ENCODE assay signal across 8 cellular contexts in the genomic region with DNA sequence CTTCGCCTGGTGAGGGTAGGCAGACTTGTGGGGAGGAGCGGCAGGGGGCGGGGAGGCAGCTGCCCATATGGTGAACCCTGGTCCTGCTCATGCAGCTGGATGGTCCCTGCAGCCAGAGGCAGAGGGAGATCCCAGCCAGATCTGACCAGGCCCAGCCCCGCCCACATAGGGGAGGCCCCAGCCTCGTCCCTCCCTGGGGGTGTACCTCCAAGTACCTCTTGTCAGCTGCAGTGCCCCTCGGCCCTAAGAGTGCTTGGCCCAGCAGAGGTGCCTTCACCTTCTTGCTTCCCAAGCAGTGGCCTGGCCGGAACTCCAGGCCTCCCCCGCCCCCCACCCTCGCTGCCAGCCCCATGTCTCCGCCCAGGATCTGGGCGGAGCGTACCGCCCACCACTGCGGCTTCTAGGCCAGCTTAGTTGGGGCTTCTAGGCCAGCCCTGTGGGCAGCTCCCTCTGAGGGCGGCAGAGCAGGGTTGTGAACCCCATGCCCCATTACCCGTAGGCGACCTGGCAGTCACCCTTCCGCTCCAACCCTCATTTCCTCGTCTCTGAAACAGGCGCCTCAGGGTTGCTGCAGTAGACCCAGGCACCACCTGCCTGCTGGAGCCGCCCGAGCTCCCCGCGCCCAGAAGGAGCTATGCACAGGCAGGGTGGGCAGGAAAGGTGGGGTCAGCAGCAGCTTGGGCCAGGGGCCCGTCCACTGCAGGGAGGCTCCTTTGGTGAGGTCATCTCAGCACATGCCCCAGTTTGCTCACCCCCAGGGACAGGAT. TPM values are rescaled to one million over a fixed set of nuclear protein-coding genes. Genes with fewer than 3 reads are reported as not detected.
DNase-seq lines count a peak whose midpoint lies in the region; ATAC-seq and TF ChIP-seq lines count a peak whose summit lies in the region.

A gene with protein sequence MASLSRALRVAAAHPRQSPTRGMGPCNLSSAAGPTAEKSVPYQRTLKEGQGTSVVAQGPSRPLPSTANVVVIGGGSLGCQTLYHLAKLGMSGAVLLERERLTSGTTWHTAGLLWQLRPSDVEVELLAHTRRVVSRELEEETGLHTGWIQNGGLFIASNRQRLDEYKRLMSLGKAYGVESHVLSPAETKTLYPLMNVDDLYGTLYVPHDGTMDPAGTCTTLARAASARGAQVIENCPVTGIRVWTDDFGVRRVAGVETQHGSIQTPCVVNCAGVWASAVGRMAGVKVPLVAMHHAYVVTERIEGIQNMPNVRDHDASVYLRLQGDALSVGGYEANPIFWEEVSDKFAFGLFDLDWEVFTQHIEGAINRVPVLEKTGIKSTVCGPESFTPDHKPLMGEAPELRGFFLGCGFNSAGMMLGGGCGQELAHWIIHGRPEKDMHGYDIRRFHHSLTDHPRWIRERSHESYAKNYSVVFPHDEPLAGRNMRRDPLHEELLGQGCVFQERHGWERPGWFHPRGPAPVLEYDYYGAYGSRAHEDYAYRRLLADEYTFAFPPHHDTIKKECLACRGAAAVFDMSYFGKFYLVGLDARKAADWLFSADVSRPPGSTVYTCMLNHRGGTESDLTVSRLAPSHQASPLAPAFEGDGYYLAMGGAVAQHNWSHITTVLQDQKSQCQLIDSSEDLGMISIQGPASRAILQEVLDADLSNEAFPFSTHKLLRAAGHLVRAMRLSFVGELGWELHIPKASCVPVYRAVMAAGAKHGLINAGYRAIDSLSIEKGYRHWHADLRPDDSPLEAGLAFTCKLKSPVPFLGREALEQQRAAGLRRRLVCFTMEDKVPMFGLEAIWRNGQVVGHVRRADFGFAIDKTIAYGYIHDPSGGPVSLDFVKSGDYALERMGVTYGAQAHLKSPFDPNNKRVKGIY (minus strand): TSS at position 314 of the 767 bp plus-strand sequence. CDS start 4,179 bp downstream, outside the sequence.

- H3K9me3 ChIP-seq in Karpas-422 (ENCODE audit: low read length), result no peaks in the 10 kb centered on the region

- no peaks in the 10 kb centered on the region for H3K79me2 ChIP-seq in Karpas-422 (ENCODE audit: low read length)

- H3K27ac Mint-ChIP-seq in endothelial cell (ENCODE audit: unreplicated experiment), result no peak within 1 kb of the TSS
- no peak within 1 kb of the TSS for H3K27ac Mint-ChIP-seq in activated T-helper 2 cell treated with anti-CD3 and anti-CD28 coated beads, Interferon-gamma antibody, Interleukin-2, Interleukin-4, amounts not matched to agents 10 μg/mL and 5 μg/mL and 100 μg/mL, durations not matched to agents 14 hours and 24 hours and 36 hours

- peaks cover 4% of the 10 kb centered on the region for H3K27me3 Mint-ChIP-seq in endothelial cell (ENCODE audit: unreplicated experiment)
- no peaks in the 10 kb centered on the region for H3K27me3 Mint-ChIP-seq in activated T-helper 2 cell treated with anti-CD3 and anti-CD28 coated beads, Interferon-gamma antibody, Interleukin-2, Interleukin-4, amounts not matched to agents 10 μg/mL and 5 μg/mL and 100 μg/mL, durations not matched to agents 14 hours and 24 hours and 36 hours (ENCODE audit: low read depth)

- H3K36me3 ChIP-seq in Karpas-422 (ENCODE audit: insufficient read depth, low read length), result no peaks in the 10 kb centered on the region

- H3K27ac ChIP-seq in Karpas-422 (ENCODE audit: low read length), result no peak within 1 kb of the TSS

- no peak within 1 kb of the TSS for H2AFZ ChIP-seq in Karpas-422 (ENCODE audit: low read length)

- H3K9me3 Mint-ChIP-seq in endothelial cell (ENCODE audit: unreplicated experiment), result no peaks in the 10 kb centered on the region
- H3K9me3 Mint-ChIP-seq in activated T-helper 2 cell treated with anti-CD3 and anti-CD28 coated beads, Interferon-gamma antibody, Interleukin-2, Interleukin-4, amounts not matched to agents 10 μg/mL and 5 μg/mL and 100 μg/mL, durations not matched to agents 14 hours and 24 hours and 36 hours, result no peaks in the 10 kb centered on the region

- H3K4me3 ChIP-seq in Karpas-422 (ENCODE audit: low read length), result no peak within 1 kb of the TSS

- H3K4me1 Mint-ChIP-seq in endothelial cell (ENCODE audit: unreplicated experiment), result peaks cover 3% of the 10 kb centered on the region
- H3K4me1 Mint-ChIP-seq in activated T-helper 2 cell treated with anti-CD3 and anti-CD28 coated beads, Interferon-gamma antibody, Interleukin-2, Interleukin-4, amounts not matched to agents 10 μg/mL and 5 μg/mL and 100 μg/mL, durations not matched to agents 14 hours and 24 hours and 36 hours (ENCODE audit: low read depth), result peaks cover 4% of the 10 kb centered on the region

- no peaks in the 10 kb centered on the region for H3K9me2 ChIP-seq in Karpas-422 (replicated peaks; ENCODE audit: insufficient read depth, low read length)

- TF ChIP-seq CTCF in endothelial cell (IDR thresholded peaks at IDR 0.05; ENCODE audit: unreplicated experiment), result no peak

- peaks cover 4% of the 10 kb centered on the region; the same call in 1 of the 2 replicates for H3K4me1 ChIP-seq in Karpas-422 (ENCODE audit: low read length)

- 0 out of 2 replicates have a peak within 1 kb of the TSS, but pooled peaks have one; percentile 8 for H3K9ac ChIP-seq in Karpas-422 (ENCODE audit: low read length)

- DNase-seq in DMS53 (lab: John Stamatoyannopoulos, UW) (peak; percentile 87), Karpas-422 (peak; percentile 56), endothelial cell (ENCODE audit: low spot score) (peak; percentile 49), midbrain (lab: John Stamatoyannopoulos, UW) (peak; percentile 3)
- DNase-seq in activated CD4-positive, CD25-positive, alpha-beta regulatory T cell treated with anti-CD3 and anti-CD28 coated beads, Interleukin-2, amount 50 U/mL, for 72 hours, result peak; percentile 62
- DNase-seq in stimulated activated naive CD4-positive, alpha-beta T cell treated with Interleukin-2 at 50 U/mL for 16 hours (lab: John Stamatoyannopoulos, UW), result peak; percentile 27
- no peak for DNase-seq in activated T-helper 2 cell treated with anti-CD3 and anti-CD28 coated beads, Interferon-gamma antibody, Interleukin-2, Interleukin-4, amounts not matched to agents 10 μg/mL and 5 μg/mL and 100 μg/mL, durations not matched to agents 14 hours and 24 hours and 36 hours (ENCODE audit: low spot score)

- H3K4me2 ChIP-seq in Karpas-422 (ENCODE audit: low read depth, low read length, poor library complexity, severe bottlenecking), result peak within 1 kb of the TSS; percentile 58

- no peak within 1 kb of the TSS for H3K4me3 Mint-ChIP-seq in endothelial cell (ENCODE audit: unreplicated experiment)
- no peak within 1 kb of the TSS for H3K4me3 Mint-ChIP-seq in activated T-helper 2 cell treated with anti-CD3 and anti-CD28 coated beads, Interferon-gamma antibody, Interleukin-2, Interleukin-4, amounts not matched to agents 10 μg/mL and 5 μg/mL and 100 μg/mL, durations not matched to agents 14 hours and 24 hours and 36 hours (ENCODE audit: low read depth)

- no peaks in the 10 kb centered on the region for H3K27me3 ChIP-seq in Karpas-422 (ENCODE audit: low read length)

- intact Hi-C loops in activated T-helper 2 cell treated with anti-CD3 and anti-CD28 coated beads, Interferon-gamma antibody, Interleukin-2, Interleukin-4, amounts not matched to agents 10 μg/mL and 5 μg/mL and 100 μg/mL, durations not matched to agents 14 hours and 24 hours and 36 hours (cut with micrococcal nuclease), result no loop called here

- no peak for ATAC-seq in HG03342 (IDR thresholded peaks at IDR 0.05; ENCODE audit: unreplicated experiment)

- H3K36me3 Mint-ChIP-seq in endothelial cell (ENCODE audit: low read depth, unreplicated experiment), result peaks cover 4% of the 10 kb centered on the region
- H3K36me3 Mint-ChIP-seq in activated T-helper 2 cell treated with anti-CD3 and anti-CD28 coated beads, Interferon-gamma antibody, Interleukin-2, Interleukin-4, amounts not matched to agents 10 μg/mL and 5 μg/mL and 100 μg/mL, durations not matched to agents 14 hours and 24 hours and 36 hours (ENCODE audit: low read depth), result no peaks in the 10 kb centered on the region

- H4K20me1 ChIP-seq in Karpas-422 (ENCODE audit: insufficient read depth, low read depth, low read length), result no peaks in the 10 kb centered on the region

RNA-seq across cellular contexts. Expression of the gene that starts here (rescaled TPM):
- not detected in 2 replicates for total RNA-seq in Karpas-422 (2014; rRNA removed; shearing (Covaris generic); ENCODE audit: low replicate concordance)
- 5.0 TPM for total RNA-seq in endothelial cell (ENCODE audit: unreplicated experiment)
- 1.1 and 1.6 TPM in 2 replicates for total RNA-seq in activated T-helper 2 cell treated with anti-CD3 and anti-CD28 coated beads, Interferon-gamma antibody, Interleukin-2, Interleukin-4, amounts not matched to agents 10 μg/mL and 5 μg/mL and 100 μg/mL, durations not matched to agents 14 hours and 24 hours and 36 hours

Comparison
In these comparisons a context has a peak if more than half of its experiments do, and no peak if none do; other contexts are left out.
1. Peak in DNase-seq, H3K9ac ChIP-seq and H3K4me2 ChIP-seq in Karpas-422; RNA of the gene not detected or under 1 TPM.